8 cellular contexts compared by ENCODE assay signal in the genomic region with DNA sequence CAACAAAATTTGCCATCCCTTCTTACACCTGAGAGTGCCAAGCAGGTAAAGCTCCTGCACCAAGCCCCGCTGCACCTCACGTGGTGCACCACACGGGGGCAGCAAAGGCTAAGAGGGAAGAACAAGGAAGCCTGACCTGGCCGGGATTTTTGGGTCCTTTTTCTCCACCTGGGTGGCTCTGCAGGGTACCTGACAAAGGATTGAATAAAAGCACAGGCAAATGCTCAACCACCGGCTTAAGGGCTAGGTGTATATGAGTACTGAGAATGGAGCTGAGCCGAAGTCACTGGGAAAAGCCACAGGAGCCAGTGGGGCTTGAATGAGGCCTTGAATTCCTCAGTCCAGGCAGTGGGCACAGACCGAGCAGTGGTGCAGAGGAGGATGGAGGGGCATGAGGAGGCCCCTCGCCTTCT. TPM values are rescaled to one million over a fixed set of nuclear protein-coding genes. Genes with fewer than 3 reads are reported as not detected.
A peak's percentile ranks its signal among the peaks of the same experiment; 100 is the strongest.
DNase-seq lines count a peak whose midpoint lies in the region; ATAC-seq and TF ChIP-seq lines count a peak whose summit lies in the region.

No MANE protein-coding gene starts in this region.

- H3K27me3 ChIP-seq in Peyer's patch (no peaks in the 10 kb centered on the region), trophoblast cell (ENCODE audit: insufficient read depth, low read length) (no peaks in the 10 kb centered on the region)

- WGBS in trophoblast cell (ENCODE audit: extremely low coverage, insufficient coverage, insufficient read length), result no CpG with 5 or more reads among the region's 8 CpGs

- H2AK5ac ChIP-seq in trophoblast cell (ENCODE audit: low read length), result no peak overlapping the region

- H2BK12ac ChIP-seq in trophoblast cell (ENCODE audit: low read length), result peak overlapping the region; percentile 18

- H3K9ac ChIP-seq in trophoblast cell (ENCODE audit: low read length), result no peak overlapping the region

- no peak overlapping the region for H3K18ac ChIP-seq in trophoblast cell (ENCODE audit: low read length)

- H3K9me3 ChIP-seq in Peyer's patch (no peaks in the 10 kb centered on the region), trophoblast cell (ENCODE audit: insufficient read depth, low read depth, low read length) (no peaks in the 10 kb centered on the region)

- no peak overlapping the region for H3K4me2 ChIP-seq in trophoblast cell (ENCODE audit: low read length)

- TF ChIP-seq POLR2A in Peyer's patch (IDR thresholded peaks at IDR 0.05), result no peak

- H3K4me1 Mint-ChIP-seq in glutamatergic neuron (ENCODE audit: low read depth, unreplicated experiment), result peaks cover 7% of the 10 kb centered on the region

- no peak overlapping the region for H2BK120ac ChIP-seq in trophoblast cell (ENCODE audit: insufficient read depth, low read length, poor library complexity)

- H2BK5ac ChIP-seq in trophoblast cell (ENCODE audit: low read depth, low read length, poor library complexity), result no peak overlapping the region

- peaks cover 2% of the 10 kb centered on the region for H3K27me3 Mint-ChIP-seq in glutamatergic neuron (ENCODE audit: unreplicated experiment)

- no peak overlapping the region for H3K23ac ChIP-seq in trophoblast cell (ENCODE audit: low read length)

- H4K12ac ChIP-seq in trophoblast cell (ENCODE audit: low read depth, low read length), result no peak overlapping the region

- H3K4me1 ChIP-seq in Peyer's patch, result no peaks in the 10 kb centered on the region
- H3K4me1 ChIP-seq in trophoblast cell (ENCODE audit: control insufficient read depth in 1 of 2, insufficient read depth in 2 of 2, low read length in 2 of 2), result peaks cover 0 to 2% of the 10 kb centered on the region in 2 experiments

- H3K27ac ChIP-seq in Peyer's patch (no peak overlapping the region), trophoblast cell (ENCODE audit: low read depth, low read length) (no peak overlapping the region)

- H3K9me3 Mint-ChIP-seq in glutamatergic neuron (ENCODE audit: unreplicated experiment), result peaks cover 2% of the 10 kb centered on the region

- H4K8ac ChIP-seq in trophoblast cell (ENCODE audit: low read depth, low read length), result no peak overlapping the region

- no peak overlapping the region for H2AFZ ChIP-seq in trophoblast cell (ENCODE audit: insufficient read depth, low read length, poor library complexity)

- DNase-seq in Jurkat, Clone E6-1 (ENCODE audit: low read depth, low spot score), result peak; percentile 28
- peak; percentile 43 to 91 (median 89) for DNase-seq in Peyer's patch
- peak; percentile 80 for DNase-seq in activated effector memory CD4-positive, alpha-beta T cell treated with anti-CD3 and anti-CD28 coated beads, Interleukin-2, amount 50 U/mL, for 16 hours
- DNase-seq in glutamatergic neuron, result peak; percentile 87
- peak; percentile 69 to 82 for DNase-seq in trophoblast cell

- TF ChIP-seq CTCF in GM12873 (IDR thresholded peaks at IDR 0.05; ENCODE audit: insufficient read depth, low read depth, low read length, missing control alignments), result peak; percentile 94
- TF ChIP-seq CTCF in Peyer's patch (IDR thresholded peaks at IDR 0.05), result peak in 5 of 6 experiments; percentile 50 to 94 (median 91)
- TF ChIP-seq CTCF in glutamatergic neuron (IDR thresholded peaks at IDR 0.05; ENCODE audit: partially characterized antibody, unreplicated experiment), result peak; percentile 96

- no peaks in the 10 kb centered on the region for H3K79me1 ChIP-seq in trophoblast cell (ENCODE audit: low read length)

- H3K14ac ChIP-seq in trophoblast cell (ENCODE audit: low read length), result no peak overlapping the region

- no peaks in the 10 kb centered on the region for H3K36me3 Mint-ChIP-seq in glutamatergic neuron (ENCODE audit: unreplicated experiment)

- H3K4me3 Mint-ChIP-seq in glutamatergic neuron (ENCODE audit: unreplicated experiment), result no peak overlapping the region

- peak overlapping the region; percentile 5 for H4K91ac ChIP-seq in trophoblast cell (ENCODE audit: low read depth, low read length)

- H3K4me3 ChIP-seq in Jurkat, Clone E6-1 (ENCODE audit: low read length), result no peak overlapping the region
- H3K4me3 ChIP-seq in Peyer's patch (no peak overlapping the region), trophoblast cell (ENCODE audit: low read depth, low read length) (no peak overlapping the region)

- H3K27ac Mint-ChIP-seq in glutamatergic neuron (ENCODE audit: unreplicated experiment), result no peak overlapping the region

- no peak for ATAC-seq in HG03354 (IDR thresholded peaks at IDR 0.05; ENCODE audit: poor library complexity, severe bottlenecking, unreplicated experiment)
- ATAC-seq in HG02623 (IDR thresholded peaks at IDR 0.05; ENCODE audit: unreplicated experiment), result no peak

- no peaks in the 10 kb centered on the region for H3K79me2 ChIP-seq in trophoblast cell (ENCODE audit: control insufficient read depth, insufficient read depth, low read length, poor library complexity)

- H3K4ac ChIP-seq in trophoblast cell (ENCODE audit: low read depth, low read length), result no peak overlapping the region

- H3K36me3 ChIP-seq in Peyer's patch (no peaks in the 10 kb centered on the region), trophoblast cell (ENCODE audit: control insufficient read depth in 1 of 2, insufficient read depth in 2 of 2, low read length in 2 of 2) (no peaks in the 10 kb centered on the region)

RNA-seq across cellular contexts. Expression of a gene that starts 36.4 kb away (rescaled TPM):
- polyA plus RNA-seq in Jurkat, Clone E6-1 (2012; ENCODE audit: insufficient read depth, insufficient read length), result 0.63 TPM
- 1 to 10 TPM; 4.4 to 6.3 (median 5.0) TPM for total RNA-seq in Peyer's patch
- total RNA-seq in glutamatergic neuron (ENCODE audit: unreplicated experiment), result 41.9 TPM
- 14.6 and 15.5 TPM in 2 replicates for polyA plus RNA-seq in trophoblast cell (2013)

Comparison
In these comparisons a context has a peak if more than half of its experiments do, and no peak if none do; other contexts are left out.
1. DNase-seq: peak in every context shown above with its lines; median percentile 89 in Peyer's patch; 87 in glutamatergic neuron; 80 in activated effector memory CD4-positive, alpha-beta T cell treated with anti-CD3 and anti-CD28 coated beads, Interleukin-2, amount 50 U/mL, for 16 hours; 76 in trophoblast cell; 28 in Jurkat, Clone E6-1.